In genomic region chr12:26162905-26163304, GRCh38 we compare ENCODE assay signal across 14 cellular contexts. TPM values are rescaled to one million over a fixed set of nuclear protein-coding genes. Genes with fewer than 3 reads are reported as not detected.
DNase-seq lines count a peak whose midpoint lies in the region; ATAC-seq and TF ChIP-seq lines count a peak whose summit lies in the region.
"Had no signal": no experiment of that assay in that cellular context is flagged by ENCODE, and none has a peak within 500 bp of the region (broad histone marks: within the 10 kb centered on the region; RNA-seq: fewer than 3 reads in every experiment).

No MANE protein-coding gene starts in this region.

- TF ChIP-seq EP300 in upper lobe of left lung (IDR thresholded peaks at IDR 0.05) = no peak

- H3K4me3 ChIP-seq in GM12865 (ENCODE audit: low read depth, low read length) (no peak overlapping the region), upper lobe of left lung (no peak overlapping the region)
- H3K4me3 ChIP-seq: A549, breast epithelium had no signal

- H3K4me1 ChIP-seq in upper lobe of left lung = no peaks in the 10 kb centered on the region
- H3K4me1 ChIP-seq: A549, breast epithelium, parathyroid adenoma had no signal

- no peak overlapping the region for H3K27ac ChIP-seq in upper lobe of left lung
- H3K27ac ChIP-seq: A549, breast epithelium, parathyroid adenoma had no signal

- WGBS in upper lobe of left lung, 2 donors = 75% methylated on average over 4 of the region's 4 CpGs

- TF ChIP-seq POLR2A in upper lobe of left lung (IDR thresholded peaks at IDR 0.05) = no peak

- ATAC-seq in GM19397 (IDR thresholded peaks at IDR 0.05; ENCODE audit: unreplicated experiment) = peak; percentile 77
- peak; percentile 86 for ATAC-seq in HG02678 (IDR thresholded peaks at IDR 0.05; ENCODE audit: unreplicated experiment)
- ATAC-seq in HG03432 (IDR thresholded peaks at IDR 0.05; ENCODE audit: unreplicated experiment) = peak; percentile 65
- ATAC-seq in upper lobe of left lung (ENCODE audit: low FRiP score in 2 of 2) = no peak
- ATAC-seq in left cardiac atrium = no peak
- ATAC-seq: A549 had no signal

- no peaks in the 10 kb centered on the region for H3K27me3 ChIP-seq in upper lobe of left lung
- H3K27me3 ChIP-seq: breast epithelium had no signal

- TF ChIP-seq CTCF in GM12865 (IDR thresholded peaks at IDR 0.05; ENCODE audit: insufficient read depth, low read depth, low read length, missing control alignments) (no peak), upper lobe of left lung (IDR thresholded peaks at IDR 0.05) (no peak)

- intact Hi-C loops in left cardiac atrium (cut with DNase I) = no loop called here

- no peaks in the 10 kb centered on the region for H3K36me3 ChIP-seq in upper lobe of left lung
- H3K36me3 ChIP-seq: breast epithelium had no signal

- H3K9me3 ChIP-seq in upper lobe of left lung = no peaks in the 10 kb centered on the region
- H3K9me3 ChIP-seq: A549, breast epithelium, SK-N-SH had no signal

- peak; percentile 87 for DNase-seq in GM12865 (ENCODE audit: low read depth)
- DNase-seq in NCI-H2196 (lab: John Stamatoyannopoulos, UW; ENCODE audit: unreplicated experiment) = no peak
- no peak for DNase-seq in upper lobe of left lung
- DNase-seq in CD1c-positive myeloid dendritic cell (ENCODE audit: extremely low spot score) = no peak
- no peak for DNase-seq in left cardiac atrium
- DNase-seq: NCI-H1092 treated with DMSO at 0.1 percent for 48 hours, NCI-H774, SK-N-SH had no signal

RNA-seq across cellular contexts. Expression of gene SSPN, which starts 32.5 kb away (rescaled TPM):
- 10 to 100 TPM in 3 of 6 donors, 1 to 10 TPM in 3; 1.0 to 38.8 (median 10.0) TPM for total RNA-seq in upper lobe of left lung
- 100 to 1,000 TPM; 103 to 114 TPM for total RNA-seq in left cardiac atrium

RNA-seq across cellular contexts. Expression of gene BHLHE41, which starts 38.1 kb away (rescaled TPM):
- total RNA-seq in upper lobe of left lung (10 to 100 TPM in 5 of 6 donors, 1 to 10 TPM in 1; 9.3 to 78.6 (median 35.2) TPM), left cardiac atrium (10 to 100 TPM; 18.6 to 35.8 TPM)

Comparison
In these comparisons a context has a peak if more than half of its experiments do, and no peak if none do; other contexts are left out.
1. ATAC-seq: peak in GM19397 (single experiment), HG02678 (single experiment) and HG03432 (single experiment); none in upper lobe of left lung (0 of 2) and left cardiac atrium (0 of 2).